In the genomic region with DNA sequence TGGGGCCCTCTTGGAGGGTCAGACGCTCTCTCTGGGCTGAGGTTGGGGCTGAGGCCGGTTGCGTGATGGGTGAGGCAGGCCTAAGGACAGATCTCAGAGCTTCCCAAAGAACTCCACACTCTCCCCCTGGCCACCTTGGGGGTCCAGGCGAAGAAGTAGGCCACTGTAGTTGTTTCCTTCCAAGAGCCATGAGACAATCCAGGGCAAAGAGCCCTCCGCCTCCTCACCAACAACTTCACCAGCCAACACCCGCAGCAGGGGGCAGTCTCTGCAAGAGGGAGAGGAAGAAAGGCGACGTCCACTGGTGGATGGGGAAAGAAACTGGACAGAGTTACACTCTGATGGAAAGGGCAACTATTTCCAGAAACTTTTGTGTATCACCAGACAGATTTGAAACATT, we compare ENCODE assay signal across 7 cellular contexts. TPM values are rescaled to one million over a fixed set of nuclear protein-coding genes. Genes with fewer than 3 reads are reported as not detected.
DNase-seq lines count a peak whose midpoint lies in the region; ATAC-seq and TF ChIP-seq lines count a peak whose summit lies in the region.
"Had no signal": no experiment of that assay in that cellular context is flagged by ENCODE, and none has a peak within 500 bp of the region (broad histone marks: within the 10 kb centered on the region; RNA-seq: fewer than 3 reads in every experiment).

No MANE protein-coding gene starts in this region.

- H3K27ac ChIP-seq in thyroid gland: peak overlapping the region in 2 of 3 donors; percentile 87 to 91
- H3K27ac ChIP-seq: C4-2B had no signal

- H3K4me3 Mint-ChIP-seq in activated CD4-positive, alpha-beta T cell treated with anti-CD3 and anti-CD28 coated beads for 36 hours: no peak overlapping the region

- TF ChIP-seq POLR2A in thyroid gland (IDR thresholded peaks at IDR 0.05): no peak

- intact Hi-C loops in activated CD4-positive, alpha-beta T cell treated with anti-CD3 and anti-CD28 coated beads for 36 hours (cut with DNase I, micrococcal nuclease): loop anchor here in 1 of 2 experiments (1.0 kb wide), 1 partner anchor 145 kb away; no protein-coding TSS in a partner anchor
- intact Hi-C loops in thyroid gland (cut with DNase I): no loop called here

- POLR2A ChIA-PET in activated CD4-positive, alpha-beta T cell treated with anti-CD3 and anti-CD28 coated beads for 36 hours (lab: Charles Lee): no interaction called here

- no peaks in the 10 kb centered on the region for H3K9me3 Mint-ChIP-seq in activated CD4-positive, alpha-beta T cell treated with anti-CD3 and anti-CD28 coated beads for 36 hours (ENCODE audit: low read depth)

- H3K36me3 ChIP-seq in thyroid gland: no peaks in the 10 kb centered on the region

- peak; percentile 54 for DNase-seq in activated CD4-positive, alpha-beta T cell treated with anti-CD3 and anti-CD28 coated beads for 36 hours
- DNase-seq in activated CD4-positive, alpha-beta T cell treated with anti-CD3 and anti-CD28 coated beads for 48 hours: no peak
- DNase-seq in fibroblast of pulmonary artery (ENCODE audit: low read depth): peak; percentile 79
- DNase-seq in thyroid gland: peak; percentile 29 to 59
- no peak for DNase-seq in germinal center (ENCODE audit: low spot score)

- no peaks in the 10 kb centered on the region for H3K27me3 ChIP-seq in thyroid gland

- H3K36me3 Mint-ChIP-seq in activated CD4-positive, alpha-beta T cell treated with anti-CD3 and anti-CD28 coated beads for 36 hours (ENCODE audit: low read depth): peaks cover 2% of the 10 kb centered on the region

- TF ChIP-seq CTCF in fibroblast of pulmonary artery (IDR thresholded peaks at IDR 0.05; ENCODE audit: low read length, missing control alignments) (peak; percentile 67), thyroid gland (IDR thresholded peaks at IDR 0.05) (peak in 4 of 6 experiments; percentile 4 to 45 (median 32))

- H3K27ac Mint-ChIP-seq in activated CD4-positive, alpha-beta T cell treated with anti-CD3 and anti-CD28 coated beads for 36 hours: no peak overlapping the region

- no peak for ATAC-seq in activated CD4-positive, alpha-beta T cell treated with anti-CD3 and anti-CD28 coated beads for 36 hours
- ATAC-seq in GM18907 (IDR thresholded peaks at IDR 0.05; ENCODE audit: unreplicated experiment): no peak

- H3K4me3 ChIP-seq in fibroblast of pulmonary artery (replicated peaks; ENCODE audit: low read depth, low read length): no peak overlapping the region
- H3K4me3 ChIP-seq in thyroid gland (replicated peaks in 1 of 3): no peak overlapping the region

- CTCF ChIA-PET in activated CD4-positive, alpha-beta T cell treated with anti-CD3 and anti-CD28 coated beads for 36 hours (lab: Charles Lee): interaction anchor here (1.4 kb wide), 1 partner anchor 59 kb away, joined by 4 read pairs; no protein-coding TSS in a partner anchor

- H3K27me3 Mint-ChIP-seq in activated CD4-positive, alpha-beta T cell treated with anti-CD3 and anti-CD28 coated beads for 36 hours: no peaks in the 10 kb centered on the region

- WGBS in thyroid gland, 2 donors: 82 to 89% methylated on average over 7 to 8 of the region's 8 CpGs

- H3K9me3 ChIP-seq in thyroid gland: no peaks in the 10 kb centered on the region

- peaks cover under 1% of the 10 kb centered on the region for H3K4me1 Mint-ChIP-seq in activated CD4-positive, alpha-beta T cell treated with anti-CD3 and anti-CD28 coated beads for 36 hours

- H3K4me1 ChIP-seq in thyroid gland: peaks cover 19 to 31% of the 10 kb centered on the region in 2 donors

RNA-seq across cellular contexts. Expression of a gene that starts 10.7 kb away (rescaled TPM):
- 10 to 100 TPM; 61.8 to 65.4 TPM for total RNA-seq in activated CD4-positive, alpha-beta T cell treated with anti-CD3 and anti-CD28 coated beads for 36 hours
- total RNA-seq in thyroid gland: 100 to 1,000 TPM in 1 of 4 donors, 10 to 100 TPM in 3; 64.2 to 114 (median 74.0) TPM

RNA-seq across cellular contexts. Expression of a gene that starts 10.9 kb away (rescaled TPM):
- total RNA-seq in activated CD4-positive, alpha-beta T cell treated with anti-CD3 and anti-CD28 coated beads for 36 hours: 10 to 100 TPM; 12.8 to 19.0 TPM
- 10 to 100 TPM; 20.2 to 33.5 (median 26.1) TPM for total RNA-seq in thyroid gland

RNA-seq across cellular contexts. Expression of a gene that starts 18.0 kb away (rescaled TPM):
- total RNA-seq in activated CD4-positive, alpha-beta T cell treated with anti-CD3 and anti-CD28 coated beads for 36 hours: 10 to 100 TPM; 33.2 to 47.3 TPM
- total RNA-seq in thyroid gland: 10 to 100 TPM; 22.7 to 43.7 (median 35.7) TPM

RNA-seq across cellular contexts. Expression of a gene that starts 27.8 kb away (rescaled TPM):
- 10 to 100 TPM; 15.8 to 17.3 TPM for total RNA-seq in activated CD4-positive, alpha-beta T cell treated with anti-CD3 and anti-CD28 coated beads for 36 hours
- total RNA-seq in thyroid gland: 10 to 100 TPM in 3 of 4 donors, 1 to 10 TPM in 1; 9.1 to 18.9 (median 15.6) TPM

RNA-seq across cellular contexts. Expression of a gene that starts 57.7 kb away (rescaled TPM):
- under 1 TPM; 0.26 to 0.43 TPM for total RNA-seq in activated CD4-positive, alpha-beta T cell treated with anti-CD3 and anti-CD28 coated beads for 36 hours
- total RNA-seq in thyroid gland: 10 to 100 TPM; 18.5 to 36.7 (median 30.0) TPM

Comparison
In these comparisons a context has a peak if more than half of its experiments do, and no peak if none do; other contexts are left out.
1. DNase-seq: peak in activated CD4-positive, alpha-beta T cell treated with anti-CD3 and anti-CD28 coated beads for 36 hours (single experiment), fibroblast of pulmonary artery (single experiment) and thyroid gland (2 of 2); none in activated CD4-positive, alpha-beta T cell treated with anti-CD3 and anti-CD28 coated beads for 48 hours (single experiment) and germinal center (single experiment).